20 cellular contexts compared by ENCODE assay signal in genomic region chr12:48966177-48966890, GRCh38. TPM values are rescaled to one million over a fixed set of nuclear protein-coding genes. Genes with fewer than 3 reads are reported as not detected.
DNase-seq lines count a peak whose midpoint lies in the region; ATAC-seq and TF ChIP-seq lines count a peak whose summit lies in the region.
"Had no signal": no experiment of that assay in that cellular context is flagged by ENCODE, and none has a peak within 500 bp of the region (broad histone marks: within the 10 kb centered on the region; RNA-seq: fewer than 3 reads in every experiment).

No MANE protein-coding gene starts in this region.

- ATAC-seq in WTC11, result no peak
- peak; percentile 48 for ATAC-seq in stimulated activated memory B cell treated with anti-CD40 and anti-IgM and Interleukin-4, amounts not matched to agents 10 μg/mL and 1 μg/mL and 100 μg/mL, for 72 hours
- no peak for ATAC-seq in GM18505 (IDR thresholded peaks at IDR 0.05; ENCODE audit: unreplicated experiment)
- no peak for ATAC-seq in HG03571 (IDR thresholded peaks at IDR 0.05; ENCODE audit: unreplicated experiment)

- POLR2A ChIA-PET in WTC11 (lab: Charles Lee), result interaction anchor here (0.8 kb wide), 1 partner anchor 9 kb away, joined by 5 read pairs; the partner anchor contains the start of gene ARF3

- no peak for TF ChIP-seq POLR2A in GM18505 (IDR thresholded peaks at IDR 0.05; ENCODE audit: borderline replicate concordance, extremely low read depth, insufficient read depth, insufficient read length)

- CTCF ChIA-PET in WTC11 (lab: Charles Lee), result interaction anchor here (0.8 to 11.0 kb wide), 10 partner anchors 8 to 113 kb away, joined by 3 to 164 read pairs (median 9); partner anchors contain the start of genes ARF3, DDN and WNT1

- TF ChIP-seq CTCF in GM20000 (IDR thresholded peaks at IDR 0.05; ENCODE audit: extremely low read depth, missing control alignments) (no peak), WTC11 (IDR thresholded peaks at IDR 0.05) (no peak)

- H3K9me3 Mint-ChIP-seq in WTC11, result no peaks in the 10 kb centered on the region
- H3K9me3 Mint-ChIP-seq in stimulated activated memory B cell treated with anti-CD40 and anti-IgM and Interleukin-4, amounts not matched to agents 10 μg/mL and 1 μg/mL and 100 μg/mL, for 72 hours, result no peaks in the 10 kb centered on the region
- H3K9me3 Mint-ChIP-seq: activated naive CD8-positive, alpha-beta T cell treated with anti-CD3 and anti-CD28 coated beads, Interleukin-2, amount 50 U/mL, for 24 hours had no signal

- H3K36me3 Mint-ChIP-seq in WTC11, result no peaks in the 10 kb centered on the region
- H3K36me3 Mint-ChIP-seq in stimulated activated memory B cell treated with anti-CD40 and anti-IgM and Interleukin-4, amounts not matched to agents 10 μg/mL and 1 μg/mL and 100 μg/mL, for 72 hours, result no peaks in the 10 kb centered on the region

- no peak overlapping the region for H3K4me3 Mint-ChIP-seq in WTC11
- H3K4me3 Mint-ChIP-seq in stimulated activated memory B cell treated with anti-CD40 and anti-IgM and Interleukin-4, amounts not matched to agents 10 μg/mL and 1 μg/mL and 100 μg/mL, for 72 hours, result no peak overlapping the region
- H3K4me3 Mint-ChIP-seq: activated naive CD8-positive, alpha-beta T cell treated with anti-CD3 and anti-CD28 coated beads, Interleukin-2, amount 50 U/mL, for 24 hours had no signal

- DNase-seq in GM20000 (ENCODE audit: low spot score), result peak; percentile 39
- peak; percentile 75 for DNase-seq in MV-4-11 (lab: John Stamatoyannopoulos, UW)
- peak; percentile 33 for DNase-seq in WTC11 (ENCODE audit: low spot score)
- DNase-seq in islet precursor cell, result no peak
- DNase-seq: activated CD4-positive, alpha-beta T cell treated with anti-CD3 and anti-CD28 coated beads for 48 hours; activated effector memory CD4-positive, alpha-beta T cell treated with Interleukin-2 at 50 U/mL for 16 hours; activated naive CD8-positive, alpha-beta T cell treated with anti-CD3 and anti-CD28 coated beads, Interleukin-2, amount 50 U/mL, for 24 hours; BE2C; brain microvascular endothelial cell; colonic mucosa; heart right ventricle; KBM-7; NCI-H1105 treated with DMSO at 0.1 percent for 48 hours; NCI-H524 treated with DMSO at 0.1 percent for 48 hours; stimulated activated naive CD8-positive, alpha-beta T cell treated with anti-CD3 and anti-CD28 coated beads, Interleukin-15, Interleukin-2, amounts not matched to agents 100 U/mL and 50 U/mL, for 24 hours had no signal

- peaks cover 52% of the 10 kb centered on the region for H3K27me3 Mint-ChIP-seq in WTC11 (ENCODE audit: low read depth)
- H3K27me3 Mint-ChIP-seq in stimulated activated memory B cell treated with anti-CD40 and anti-IgM and Interleukin-4, amounts not matched to agents 10 μg/mL and 1 μg/mL and 100 μg/mL, for 72 hours, result peaks cover 13% of the 10 kb centered on the region

- peaks cover 62% of the 10 kb centered on the region for H3K4me1 Mint-ChIP-seq in WTC11
- H3K4me1 Mint-ChIP-seq in stimulated activated memory B cell treated with anti-CD40 and anti-IgM and Interleukin-4, amounts not matched to agents 10 μg/mL and 1 μg/mL and 100 μg/mL, for 72 hours, result peaks cover 46% of the 10 kb centered on the region

- H3K27ac Mint-ChIP-seq in WTC11, result no peak overlapping the region
- no peak overlapping the region for H3K27ac Mint-ChIP-seq in stimulated activated memory B cell treated with anti-CD40 and anti-IgM and Interleukin-4, amounts not matched to agents 10 μg/mL and 1 μg/mL and 100 μg/mL, for 72 hours
- H3K27ac Mint-ChIP-seq: activated naive CD8-positive, alpha-beta T cell treated with anti-CD3 and anti-CD28 coated beads, Interleukin-2, amount 50 U/mL, for 24 hours had no signal

TF ChIP-seq in WTC11, 78 proteins besides CTCF, POLR2A, EP300 and RAD21:
- TF ChIP-seq TEAD4 (CRISPR knock-in tag; IDR thresholded peaks at IDR 0.05) (no peak), ATF1 (CRISPR knock-in tag; IDR thresholded peaks at IDR 0.05) (no peak), ZNF263 (CRISPR knock-in tag; IDR thresholded peaks at IDR 0.05; ENCODE audit: low read depth) (no peak)

RNA-seq across cellular contexts. Expression of gene WNT10B, which starts 5.2 kb away (rescaled TPM):
- total RNA-seq in WTC11 (2021), result 0.50 to 0.55 TPM (median 0.55 TPM) in 3 replicates

RNA-seq across cellular contexts. Expression of gene ARF3, which starts 9.0 kb away (rescaled TPM):
- 238 to 256 TPM (median 248 TPM) in 3 replicates for total RNA-seq in WTC11 (2021)

RNA-seq across cellular contexts. Expression of gene WNT1, which starts 11.8 kb away (rescaled TPM):
- not detected in 3 replicates for total RNA-seq in WTC11 (2021)
- total RNA-seq: colonic mucosa, heart right ventricle, SK-MEL-5, tibial nerve had no signal

RNA-seq across cellular contexts. Expression of gene DDN, which starts 32.8 kb away (rescaled TPM):
- 0.33 to 0.55 TPM (median 0.50 TPM) in 3 replicates for total RNA-seq in WTC11 (2021)
- total RNA-seq: tibial nerve had no signal

RNA-seq across cellular contexts. Expression of gene FKBP11, which starts 41.0 kb away (rescaled TPM):
- total RNA-seq in WTC11 (2021), result 54.7 to 64.5 TPM (median 62.9 TPM) in 3 replicates
